ENCODE assay signal across 1 cellular context in genomic region chr2:130769343-130769907, GRCh38.
TF ChIP-seq lines count a peak whose summit lies in the region.

No MANE protein-coding gene starts in this region.

TF ChIP-seq in GM23338, 12 proteins besides CTCF, POLR2A, EP300 and RAD21 (continued from another document):
- TF ChIP-seq ZNF462 (CRISPR knock-in tag; IDR thresholded peaks at IDR 0.05): no peak
- no peak for TF ChIP-seq ZNF114 (CRISPR knock-in tag; IDR thresholded peaks at IDR 0.05)
